In the genomic region with DNA sequence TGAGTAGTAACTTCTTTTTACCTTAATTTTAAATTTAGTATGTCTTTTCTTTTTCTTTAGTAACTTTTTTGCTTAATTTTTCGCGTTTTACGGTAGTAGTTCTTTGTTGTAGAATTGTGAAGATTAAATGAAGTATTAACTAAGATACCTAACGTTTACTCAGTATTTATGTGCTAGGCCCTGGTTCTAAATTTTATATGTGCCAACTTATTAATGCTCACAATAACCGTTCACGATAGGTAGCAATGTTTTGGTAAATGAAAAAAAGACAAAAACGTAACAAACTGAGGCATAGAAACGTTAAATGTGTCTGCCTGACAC, we compare ENCODE assay signal across 8 cellular contexts. TPM values are rescaled to one million over a fixed set of nuclear protein-coding genes. Genes with fewer than 3 reads are reported as not detected.
DNase-seq lines count a peak whose midpoint lies in the region; ATAC-seq and TF ChIP-seq lines count a peak whose summit lies in the region.

No MANE protein-coding gene starts in this region.

- no peaks in the 10 kb centered on the region for H3K9me2 ChIP-seq in GM23338 (ENCODE audit: insufficient read depth)

- POLR2A ChIA-PET in WTC11 (lab: Charles Lee) = interaction anchor here (1.0 kb wide), 1 partner anchor 10 kb away, joined by 3 read pairs; no protein-coding TSS in a partner anchor

- H3K9me3 ChIP-seq in right cardiac atrium (ENCODE audit: control insufficient read depth, low read length) (no peaks in the 10 kb centered on the region), skeletal muscle satellite cell (replicated peaks; ENCODE audit: low read length) (no peaks in the 10 kb centered on the region)

- H3K4me3 ChIP-seq in GM23338 (peak overlapping the region; percentile 87), right cardiac atrium (ENCODE audit: low read length) (peak overlapping the region; percentile 90), skeletal muscle satellite cell (ENCODE audit: low read length) (peak overlapping the region; percentile 93)

- TF ChIP-seq CTCF in GM23338 (conservative IDR thresholded peaks at IDR 0.05; ENCODE audit: low read depth in 2 of 2) (no peak), WTC11 (IDR thresholded peaks at IDR 0.05) (no peak)

- H3F3A ChIP-seq in GM23338 (replicated peaks; ENCODE audit: low read depth) = no peaks in the 10 kb centered on the region

- H3K36me3 Mint-ChIP-seq in GM23338 (ENCODE audit: low read depth) (peaks cover 44% of the 10 kb centered on the region), WTC11 (peaks cover 41% of the 10 kb centered on the region)

- WGBS in right cardiac atrium = 10% methylated on average over 8 of the region's 8 CpGs

- H3K79me2 ChIP-seq in GM23338 (replicated peaks; ENCODE audit: insufficient read depth) = peaks cover 56% of the 10 kb centered on the region

- intact Hi-C loops in right cardiac atrium (cut with DNase I) = no loop called here

- ATAC-seq in GM23338 (no peak), WTC11 (no peak), right cardiac atrium (no peak), GM18909 (IDR thresholded peaks at IDR 0.05; ENCODE audit: poor library complexity, unreplicated experiment) (no peak), GM18502 (IDR thresholded peaks at IDR 0.05; ENCODE audit: poor library complexity, unreplicated experiment) (no peak), GM19328 (IDR thresholded peaks at IDR 0.05; ENCODE audit: unreplicated experiment) (no peak)

- H3K27ac ChIP-seq in GM23338 (ENCODE audit: low read depth) (no peak overlapping the region), right cardiac atrium (ENCODE audit: low read length) (no peak overlapping the region)

- H2AFZ ChIP-seq in GM23338 = no peak overlapping the region

- peak overlapping the region; percentile 100 for H3K4me3 Mint-ChIP-seq in GM23338
- H3K4me3 Mint-ChIP-seq in WTC11 = peak overlapping the region; percentile 98

- 0 out of 2 replicates have a peak, but pooled peaks cover 3% of the 10 kb centered on the region for H3K4me1 ChIP-seq in GM23338 (ENCODE audit: insufficient read depth)
- no peaks in the 10 kb centered on the region for H3K4me1 ChIP-seq in right cardiac atrium (ENCODE audit: control insufficient read depth, insufficient read depth, low read length)
- H3K4me1 ChIP-seq in skeletal muscle satellite cell (ENCODE audit: control insufficient read depth, insufficient read depth, low read length) = peaks cover 9% of the 10 kb centered on the region

- H3K36me3 ChIP-seq in GM23338 (ENCODE audit: insufficient read depth) = peaks cover 39% of the 10 kb centered on the region
- peaks cover 30% of the 10 kb centered on the region for H3K36me3 ChIP-seq in skeletal muscle satellite cell (ENCODE audit: insufficient read depth, low read length)

- no peak for DNase-seq in GM23338 (ENCODE audit: low spot score)
- DNase-seq in WTC11 (ENCODE audit: low spot score) = no peak
- no peak for DNase-seq in right cardiac atrium
- no peak for DNase-seq in activated CD4-positive, CD25-positive, alpha-beta regulatory T cell (lab: John Stamatoyannopoulos, UW)

- H3K4me2 ChIP-seq in GM23338 (peak overlapping the region; percentile 82), skeletal muscle satellite cell (ENCODE audit: low read length) (peak overlapping the region; percentile 87)

- peak overlapping the region; percentile 99 for H3K27ac Mint-ChIP-seq in GM23338
- H3K27ac Mint-ChIP-seq in WTC11 = peak overlapping the region; percentile 98; the same call in 1 of the 2 replicates

- H4K20me1 ChIP-seq in GM23338 (replicated peaks; ENCODE audit: insufficient read depth) = peaks cover 7% of the 10 kb centered on the region; the same call in 1 of the 2 replicates

- CTCF ChIA-PET in WTC11 (lab: Charles Lee) = no interaction called here

- H3K4me1 Mint-ChIP-seq in GM23338 (peaks cover 21% of the 10 kb centered on the region), WTC11 (peaks cover 26% of the 10 kb centered on the region)

- no peaks in the 10 kb centered on the region for H3K27me3 ChIP-seq in GM23338 (ENCODE audit: insufficient read depth)
- H3K27me3 ChIP-seq in right cardiac atrium (ENCODE audit: control insufficient read depth, insufficient read depth) = no peaks in the 10 kb centered on the region
- no peaks in the 10 kb centered on the region for H3K27me3 ChIP-seq in skeletal muscle satellite cell (ENCODE audit: control insufficient read depth, insufficient read depth, low read length)

- no peaks in the 10 kb centered on the region for H3K9me3 Mint-ChIP-seq in GM23338
- H3K9me3 Mint-ChIP-seq in WTC11 = no peaks in the 10 kb centered on the region

- H3K27me3 Mint-ChIP-seq in GM23338 (ENCODE audit: insufficient read depth, low read depth, poor library complexity) (peaks cover 8% of the 10 kb centered on the region), WTC11 (ENCODE audit: low read depth) (no peaks in the 10 kb centered on the region)

- peak overlapping the region; percentile 87 for H3K9ac ChIP-seq in skeletal muscle satellite cell (ENCODE audit: low read depth, low read length)

TF ChIP-seq in GM23338, 12 proteins besides CTCF, POLR2A, EP300 and RAD21 (continues in another document):
- TF ChIP-seq POLR2AphosphoS5 (IDR thresholded peaks at IDR 0.05; ENCODE audit: low read depth) = no peak
- no peak for TF ChIP-seq STAT1 (IDR thresholded peaks at IDR 0.05; ENCODE audit: unreplicated experiment)
- TF ChIP-seq EZH2 (IDR thresholded peaks at IDR 0.05; ENCODE audit: low read depth, unreplicated experiment) = no peak
- no peak for TF ChIP-seq REST (IDR thresholded peaks at IDR 0.05; ENCODE audit: unreplicated experiment)
- no peak for TF ChIP-seq JUNB (IDR thresholded peaks at IDR 0.05; ENCODE audit: unreplicated experiment)
- no peak for TF ChIP-seq CREB1 (CRISPR knock-in tag; IDR thresholded peaks at IDR 0.05; ENCODE audit: low read depth)

TF ChIP-seq in WTC11, 78 proteins besides CTCF, POLR2A, EP300 and RAD21:
- TF ChIP-seq ZBTB21 (CRISPR knock-in tag; IDR thresholded peaks at IDR 0.05; ENCODE audit: borderline replicate concordance) (no peak), SMAD4 (CRISPR knock-in tag; IDR thresholded peaks at IDR 0.05) (no peak), ZNF138 (CRISPR knock-in tag; conservative IDR thresholded peaks at IDR 0.05) (no peak), NFE2L1 (CRISPR knock-in tag; IDR thresholded peaks at IDR 0.05) (no peak), JUN (CRISPR knock-in tag; IDR thresholded peaks at IDR 0.05) (no peak), RELA (CRISPR knock-in tag; IDR thresholded peaks at IDR 0.05; ENCODE audit: borderline replicate concordance) (no peak), ZNF512 (CRISPR knock-in tag; IDR thresholded peaks at IDR 0.05; ENCODE audit: borderline replicate concordance) (no peak), NR3C1 (CRISPR knock-in tag; conservative IDR thresholded peaks at IDR 0.05; ENCODE audit: low read depth) (no peak)

RNA-seq across cellular contexts. Expression of gene MRPS30, which starts 1.2 kb away (rescaled TPM):
- total RNA-seq in GM23338 (2014; rRNA removed; shearing (Covaris generic)) = 146 and 156 TPM in 2 replicates
- polyA plus RNA-seq in GM23338 (2016; fragmentation: Nextera tagmentation; extraction: Ambion mirVana) (86.1 and 89.2 TPM in 2 replicates), right cardiac atrium (36.8 TPM)
- total RNA-seq in WTC11 (2021) (78.3 to 83.9 TPM (median 82.5 TPM) in 3 replicates), right cardiac atrium (10 to 100 TPM; 50.3 to 71.7 (median 58.2) TPM)
- total RNA-seq in skeletal muscle satellite cell (2012; rRNA removed) = 72.3 and 87.2 TPM in 2 replicates
